Comparison of ENCODE assay signal across 19 cellular contexts in genomic region chr1:246592695-246593094, GRCh38. TPM values are rescaled to one million over a fixed set of nuclear protein-coding genes. Genes with fewer than 3 reads are reported as not detected.
A peak's percentile ranks its signal among the peaks of the same experiment; 100 is the strongest.
DNase-seq lines count a peak whose midpoint lies in the region; ATAC-seq, FAIRE-seq and TF ChIP-seq lines count a peak whose summit lies in the region.
"Had no signal": no experiment of that assay in that cellular context is flagged by ENCODE, and none has a peak within 500 bp of the region (broad histone marks: within the 10 kb centered on the region; RNA-seq: fewer than 3 reads in every experiment).

No MANE protein-coding gene starts in this region.

- H3K9me3 ChIP-seq in small intestine (ENCODE audit: control insufficient read depth, low read depth) = no peaks in the 10 kb centered on the region
- H3K9me3 ChIP-seq: lower lobe of right lung had no signal

- DNase-seq in AG08395 (ENCODE audit: low spot score) (peak; percentile 85), HS-5 (ENCODE audit: low read depth) (peak; percentile 95), cardiac fibroblast (ENCODE audit: low read depth in 2 of 2) (peak; percentile 97 to 98), non-pigmented ciliary epithelial cell (ENCODE audit: low read depth) (peak; percentile 55), small intestine (no peak), glomerular visceral epithelial cell (ENCODE audit: extremely low spot score) (no peak), ureter (ENCODE audit: low spot score) (no peak)
- no peak for DNase-seq in stimulated activated naive B cell treated with anti-CD40 and anti-IgM and Interleukin-4, amounts not matched to agents 10 μg/mL and 1 μg/mL and 100 μg/mL, for 72 hours
- DNase-seq: C1 segment of cervical spinal cord, erythroblast, Karpas-422, lower lobe of right lung, NCI-H2029, SJCRH30, WERI-Rb-1 had no signal

- H3K4me1 ChIP-seq in small intestine (ENCODE audit: control insufficient read depth in 2 of 2, insufficient read depth in 1 of 2, low read depth in 1 of 2, low read length in 1 of 2) = peaks cover 0 to 3% of the 10 kb centered on the region in 2 donors
- H3K4me1 ChIP-seq: SJCRH30 had no signal

- no peak overlapping the region for H3K27ac ChIP-seq in small intestine (ENCODE audit: low read depth in 1 of 2, low read length in 1 of 2)
- H3K27ac ChIP-seq: lower lobe of right lung, SJCRH30, WERI-Rb-1 had no signal

- no peak overlapping the region for H3K4me3 ChIP-seq in cardiac fibroblast (replicated peaks in 1 of 2; ENCODE audit: low read depth in 2 of 2, low read length in 2 of 2)
- no peak overlapping the region for H3K4me3 ChIP-seq in small intestine (ENCODE audit: low read depth in 1 of 2, low read length in 2 of 2)
- H3K4me3 ChIP-seq: lower lobe of right lung, SJCRH30, skin epidermis had no signal

- H3K9me3 Mint-ChIP-seq in stimulated activated naive B cell treated with anti-CD40 and anti-IgM and Interleukin-4, amounts not matched to agents 10 μg/mL and 1 μg/mL and 100 μg/mL, for 72 hours = peaks cover 0 to 2% of the 10 kb centered on the region in 2 donors

- H3K27ac Mint-ChIP-seq in stimulated activated naive B cell treated with anti-CD40 and anti-IgM and Interleukin-4, amounts not matched to agents 10 μg/mL and 1 μg/mL and 100 μg/mL, for 72 hours = no peak overlapping the region
- H3K27ac Mint-ChIP-seq: activated naive CD8-positive, alpha-beta T cell had no signal

- FAIRE-seq in small intestine (lab: Jason Lieb, UNC) = no peak
- FAIRE-seq: colon, H1 had no signal

- no peaks in the 10 kb centered on the region for H3K27me3 ChIP-seq in small intestine (ENCODE audit: control insufficient read depth in 2 of 2, insufficient read depth in 2 of 2, low read length in 2 of 2)
- H3K27me3 ChIP-seq: SJCRH30 had no signal

- no peaks in the 10 kb centered on the region for H3K27me3 Mint-ChIP-seq in stimulated activated naive B cell treated with anti-CD40 and anti-IgM and Interleukin-4, amounts not matched to agents 10 μg/mL and 1 μg/mL and 100 μg/mL, for 72 hours
- H3K27me3 Mint-ChIP-seq: activated naive CD8-positive, alpha-beta T cell had no signal

- ATAC-seq in stimulated activated naive B cell treated with anti-CD40 and anti-IgM and Interleukin-4, amounts not matched to agents 10 μg/mL and 1 μg/mL and 100 μg/mL, for 72 hours (replicated peaks) = no peak
- ATAC-seq: lower lobe of right lung had no signal

- peaks cover 14 to 34% of the 10 kb centered on the region in 2 donors for H3K4me1 Mint-ChIP-seq in stimulated activated naive B cell treated with anti-CD40 and anti-IgM and Interleukin-4, amounts not matched to agents 10 μg/mL and 1 μg/mL and 100 μg/mL, for 72 hours

- H3K36me3 ChIP-seq in small intestine (ENCODE audit: control insufficient read depth in 2 of 2, insufficient read depth in 2 of 2, low read length in 2 of 2) = peaks cover 0 to 8% of the 10 kb centered on the region in 2 donors

- H3K36me3 Mint-ChIP-seq in stimulated activated naive B cell treated with anti-CD40 and anti-IgM and Interleukin-4, amounts not matched to agents 10 μg/mL and 1 μg/mL and 100 μg/mL, for 72 hours = peaks cover 26 to 50% of the 10 kb centered on the region in 2 donors

- no peak for TF ChIP-seq CTCF in cardiac fibroblast (IDR thresholded peaks at IDR 0.05; ENCODE audit: low read depth, low read length)

- H3K4me3 Mint-ChIP-seq in stimulated activated naive B cell treated with anti-CD40 and anti-IgM and Interleukin-4, amounts not matched to agents 10 μg/mL and 1 μg/mL and 100 μg/mL, for 72 hours = no peak overlapping the region
- H3K4me3 Mint-ChIP-seq: activated naive CD8-positive, alpha-beta T cell had no signal

RNA-seq across cellular contexts. Expression of gene CNST, which starts 26.4 kb away (rescaled TPM):
- polyA plus RNA-seq in small intestine = 10 to 100 TPM in 2 of 3 donors, 1 to 10 TPM in 1; 9.6 to 22.6 (median 10.3) TPM
- 37.2 TPM for total RNA-seq in ureter

RNA-seq across cellular contexts. Expression of gene TFB2M, which starts 26.6 kb away (rescaled TPM):
- 10 to 100 TPM in 1 of 3 donors, 1 to 10 TPM in 2; 7.8 to 12.9 (median 7.8) TPM for polyA plus RNA-seq in small intestine
- 13.6 TPM for total RNA-seq in ureter

Comparison
In these comparisons a context has a peak if more than half of its experiments do, and no peak if none do; other contexts are left out.
1. DNase-seq: peak in AG08395 (single experiment), HS-5 (single experiment), cardiac fibroblast (2 of 2) and non-pigmented ciliary epithelial cell (single experiment); none in small intestine (single experiment), glomerular visceral epithelial cell (single experiment), ureter (single experiment) and stimulated activated naive B cell treated with anti-CD40 and anti-IgM and Interleukin-4, amounts not matched to agents 10 μg/mL and 1 μg/mL and 100 μg/mL, for 72 hours (single experiment).